ENCODE assay signal across 15 cellular contexts in the genomic region with DNA sequence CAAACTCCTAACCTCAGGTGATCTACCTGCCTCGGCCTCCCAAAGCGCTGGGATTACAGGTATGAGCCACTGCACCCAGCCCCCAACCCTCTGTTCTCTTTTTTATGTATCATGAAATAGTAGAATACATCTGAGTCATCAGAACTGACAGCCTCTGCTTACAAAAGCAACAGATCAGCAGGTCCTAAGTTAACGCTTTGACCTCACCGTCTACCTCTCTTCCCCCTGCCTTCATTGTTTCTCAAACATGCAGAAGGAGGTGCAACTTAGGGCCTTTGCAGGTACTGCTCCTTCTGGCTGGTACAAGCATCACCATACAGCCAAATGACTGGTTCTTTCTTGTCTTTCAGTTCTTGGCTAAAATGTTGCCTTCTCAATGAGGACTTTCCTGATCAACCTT.
DNase-seq lines count a peak whose midpoint lies in the region; ATAC-seq, FAIRE-seq and TF ChIP-seq lines count a peak whose summit lies in the region.
"Had no signal": no experiment of that assay in that cellular context is flagged by ENCODE, and none has a peak within 500 bp of the region (broad histone marks: within the 10 kb centered on the region; RNA-seq: fewer than 3 reads in every experiment).

No MANE protein-coding gene starts in this region.

- H3K36me3 ChIP-seq in IMR-90 (ENCODE audit: control insufficient read depth, insufficient read depth, low read length): no peaks in the 10 kb centered on the region
- H3K36me3 ChIP-seq in bronchial epithelial cell (ENCODE audit: control insufficient read depth, insufficient read depth, low read length): no peaks in the 10 kb centered on the region
- H3K36me3 ChIP-seq: Peyer's patch had no signal

- TF ChIP-seq POLR2A in A549 (IDR thresholded peaks at IDR 0.05; ENCODE audit: low read length) (no peak), IMR-90 (IDR thresholded peaks at IDR 0.05; ENCODE audit: low read depth, low read length) (no peak)

- no peak overlapping the region for H2AFZ ChIP-seq in IMR-90 (replicated peaks; ENCODE audit: low read length, poor library complexity)

- H3K79me1 ChIP-seq in IMR-90 (ENCODE audit: low read depth in 1 of 2, low read length in 2 of 2): no peaks in the 10 kb centered on the region

- H3K27ac ChIP-seq in A549 (no peak overlapping the region), IMR-90 (ENCODE audit: insufficient read depth, low read length) (no peak overlapping the region)
- H3K27ac ChIP-seq: Peyer's patch had no signal

- H3K9ac ChIP-seq in IMR-90 (ENCODE audit: low read depth, low read length): no peak overlapping the region

- H4K91ac ChIP-seq in IMR-90 (ENCODE audit: insufficient read depth, low read depth, low read length): no peak overlapping the region

- TF ChIP-seq CTCF in A549 (IDR thresholded peaks at IDR 0.05): no peak
- no peak for TF ChIP-seq CTCF in IMR-90 (conservative IDR thresholded peaks at IDR 0.05; ENCODE audit: low read depth, low read length)
- no peak for TF ChIP-seq CTCF in bronchial epithelial cell (IDR thresholded peaks at IDR 0.05; ENCODE audit: insufficient read depth, low read length, severe bottlenecking)
- no peak for TF ChIP-seq CTCF in activated CD8-positive, alpha-beta T cell treated with anti-CD3 and anti-CD28 coated beads for 36 hours (IDR thresholded peaks at IDR 0.05)

- H3K9me1 ChIP-seq in IMR-90 (ENCODE audit: insufficient read depth, low read length): no peaks in the 10 kb centered on the region; the same call in 1 of the 2 replicates

- CTCF ChIA-PET in A549 (lab: Yijun Ruan, JAX): no interaction called here
- CTCF ChIA-PET in IMR-90 (lab: Yijun Ruan, JAX): no interaction called here
- CTCF ChIA-PET in activated CD8-positive, alpha-beta T cell treated with anti-CD3 and anti-CD28 coated beads for 36 hours (lab: Charles Lee): no interaction called here

- no peaks in the 10 kb centered on the region for H3K4me1 Mint-ChIP-seq in activated CD8-positive, alpha-beta T cell treated with anti-CD3 and anti-CD28 coated beads for 36 hours (ENCODE audit: low read depth)

- POLR2A ChIA-PET in A549 (lab: Yijun Ruan, JAX) (no interaction called here), IMR-90 (lab: Charles Lee; ENCODE audit: unreplicated experiment) (no interaction called here)
- POLR2A ChIA-PET in activated CD8-positive, alpha-beta T cell treated with anti-CD3 and anti-CD28 coated beads for 36 hours (lab: Charles Lee): no interaction called here

- intact Hi-C loops in IMR-90 (cut with micrococcal nuclease): no loop called here
- intact Hi-C loops in activated CD8-positive, alpha-beta T cell treated with anti-CD3 and anti-CD28 coated beads for 36 hours (cut with micrococcal nuclease): no loop called here

- H2BK20ac ChIP-seq in IMR-90 (ENCODE audit: low read depth, low read length): no peak overlapping the region

- H3K27me3 ChIP-seq in IMR-90 (ENCODE audit: control insufficient read depth, insufficient read depth, low read length): no peaks in the 10 kb centered on the region
- H3K27me3 ChIP-seq in bronchial epithelial cell (ENCODE audit: control insufficient read depth, insufficient read depth, low read length): no peaks in the 10 kb centered on the region
- H3K27me3 ChIP-seq: Peyer's patch had no signal

- dilution Hi-C loops in IMR-90 (cut with HindIII; ENCODE audit: low sequenced_read_pairs, unreplicated experiment): no loop called here

- H3K56ac ChIP-seq in IMR-90 (ENCODE audit: extremely low read depth, insufficient read depth, low read length): no peak overlapping the region

- no peak overlapping the region for H2BK15ac ChIP-seq in IMR-90 (ENCODE audit: low read depth, low read length)

- TF ChIP-seq EP300 in A549 (IDR thresholded peaks at IDR 0.05): no peak

- H3K4ac ChIP-seq in IMR-90 (ENCODE audit: low read depth, low read length): peak overlapping the region; percentile 52; the same call in 1 of the 2 replicates

- H3K4me3 ChIP-seq in A549: no peak overlapping the region
- no peak overlapping the region for H3K4me3 ChIP-seq in IMR-90 (ENCODE audit: insufficient read depth, low read depth, low read length)
- H3K4me3 ChIP-seq in bronchial epithelial cell (ENCODE audit: low read depth, low read length): no peak overlapping the region
- H3K4me3 ChIP-seq: Peyer's patch had no signal

- H3K4me1 ChIP-seq in A549 (peaks cover 22% of the 10 kb centered on the region), IMR-90 (ENCODE audit: control insufficient read depth, insufficient read depth, low read length) (no peaks in the 10 kb centered on the region; the same call in 1 of the 2 replicates)
- H3K4me1 ChIP-seq: Peyer's patch had no signal

- H3K27ac Mint-ChIP-seq in activated CD8-positive, alpha-beta T cell treated with anti-CD3 and anti-CD28 coated beads for 36 hours: no peak overlapping the region
- H3K27ac Mint-ChIP-seq: CD4-positive, alpha-beta T cell had no signal

- H2AK5ac ChIP-seq in IMR-90 (ENCODE audit: low read depth, low read length): no peak overlapping the region

- H2BK120ac ChIP-seq in IMR-90 (ENCODE audit: low read depth, low read length): no peak overlapping the region

- no TSS peak for BruUV-seq in IMR-90 (replicated peaks; lab: Mats Ljungman, UMichigan)

- no peaks in the 10 kb centered on the region for H3K9me3 Mint-ChIP-seq in activated CD8-positive, alpha-beta T cell treated with anti-CD3 and anti-CD28 coated beads for 36 hours
- H3K9me3 Mint-ChIP-seq: CD4-positive, alpha-beta T cell had no signal

- no peak overlapping the region; the same call in 2 of the 3 replicates for H3K4me2 ChIP-seq in A549
- H3K4me2 ChIP-seq in IMR-90 (ENCODE audit: low read depth, low read length): no peak overlapping the region

- H3K9me3 ChIP-seq in A549 (no peaks in the 10 kb centered on the region), IMR-90 (ENCODE audit: control insufficient read depth, insufficient read depth, low read length) (no peaks in the 10 kb centered on the region)
- H3K9me3 ChIP-seq: Peyer's patch had no signal

- H3K4me3 Mint-ChIP-seq in activated CD8-positive, alpha-beta T cell treated with anti-CD3 and anti-CD28 coated beads for 36 hours: no peak overlapping the region
- H3K4me3 Mint-ChIP-seq: CD4-positive, alpha-beta T cell had no signal

- DNase-seq in A549 (ENCODE audit: low read depth in 1 of 2, low spot score in 1 of 2) (no peak), IMR-90 (no peak), bronchial epithelial cell (ENCODE audit: low read depth) (peak; percentile 74), kidney tubule cell (ENCODE audit: low spot score) (peak; percentile 42), NCI-H2029 treated with DMSO at 0.1 percent for 48 hours (lab: John Stamatoyannopoulos, UW) (no peak), NCI-H146 (lab: John Stamatoyannopoulos, UW) (no peak)
- DNase-seq in activated CD8-positive, alpha-beta T cell treated with anti-CD3 and anti-CD28 coated beads for 36 hours: no peak
- DNase-seq: AML-193; CD4-positive, alpha-beta T cell; HCEC 1CT; NCI-H1048; Peyer's patch; SHP77 treated with DMSO at 0.1 percent for 48 hours had no signal

- no peak overlapping the region for H3K23ac ChIP-seq in IMR-90 (ENCODE audit: low read depth, low read length)

- H2AK9ac ChIP-seq in IMR-90 (replicated peaks; ENCODE audit: low read depth, low read length, poor library complexity): no peak overlapping the region

- H3K27me3 Mint-ChIP-seq in activated CD8-positive, alpha-beta T cell treated with anti-CD3 and anti-CD28 coated beads for 36 hours: no peaks in the 10 kb centered on the region
- H3K27me3 Mint-ChIP-seq: CD4-positive, alpha-beta T cell had no signal

- no peak; a peak in 2 of 6 replicates for ATAC-seq in A549
- ATAC-seq in IMR-90 (ENCODE audit: low read depth): no peak
- ATAC-seq in GM18861 (IDR thresholded peaks at IDR 0.05; ENCODE audit: unreplicated experiment): no peak
- ATAC-seq in activated CD8-positive, alpha-beta T cell treated with anti-CD3 and anti-CD28 coated beads for 36 hours: no peak

- H2BK5ac ChIP-seq in IMR-90 (ENCODE audit: low read depth, low read length, poor library complexity, severe bottlenecking): no peak overlapping the region

- H4K5ac ChIP-seq in IMR-90 (ENCODE audit: low read depth, low read length): peak overlapping the region; percentile 7; the same call in 1 of the 2 replicates

- H3K14ac ChIP-seq in IMR-90 (replicated peaks; ENCODE audit: low read depth, low read length): 0 out of 2 replicates have a peak overlapping the region, but pooled peaks have one; percentile 61

- no peak overlapping the region; a peak in 1 of 4 replicates for H4K8ac ChIP-seq in IMR-90 (ENCODE audit: low read depth in 2 of 2, low read length in 2 of 2)

- 54% methylated on average over 4 of the region's 4 CpGs for WGBS in A549 (ENCODE audit: missing lambda C conversion rate)
- WGBS in IMR-90 (ENCODE audit: extremely low coverage in 2 of 2, insufficient read length in 1 of 2), 2 experiments: 100% methylated on average over 2 of the region's 4 CpGs; no CpG with 5 or more reads in 1 of the 2 experiments

- in situ Hi-C loops in IMR-90 (cut with MboI; ENCODE audit: low sequenced_read_pairs): loop anchor here (5.0 kb wide), 1 partner anchor 96 kb away; no protein-coding TSS in a partner anchor

- FAIRE-seq in A549 (lab: Jason Lieb, UNC) (no peak), bronchial epithelial cell (lab: Jason Lieb, UNC) (no peak)
- FAIRE-seq: D721Med had no signal

- no peak overlapping the region for H3K18ac ChIP-seq in IMR-90 (ENCODE audit: low read depth, low read length)

- H3K36me3 Mint-ChIP-seq in activated CD8-positive, alpha-beta T cell treated with anti-CD3 and anti-CD28 coated beads for 36 hours (ENCODE audit: low read depth): no peaks in the 10 kb centered on the region

- TF ChIP-seq RAD21 in A549 (conservative IDR thresholded peaks at IDR 0.05 in 1 of 2, IDR thresholded peaks at IDR 0.05 in 1 of 2) (no peak), IMR-90 (IDR thresholded peaks at IDR 0.05; ENCODE audit: low read length) (no peak)

- no peaks in the 10 kb centered on the region for H4K20me1 ChIP-seq in IMR-90 (ENCODE audit: insufficient read depth, low read length)

TF ChIP-seq in A549, 52 proteins besides CTCF, POLR2A, EP300 and RAD21:
- TF ChIP-seq CBX2 (IDR thresholded peaks at IDR 0.05; ENCODE audit: borderline replicate concordance, low read depth) (no peak), RNF2 (IDR thresholded peaks at IDR 0.05; ENCODE audit: borderline replicate concordance, low read depth) (no peak), MYC (IDR thresholded peaks at IDR 0.05; ENCODE audit: borderline replicate concordance, low read length) (no peak), MAFK (IDR thresholded peaks at IDR 0.05; ENCODE audit: partially characterized antibody) (peak; percentile 64), CHD4 (IDR thresholded peaks at IDR 0.05; ENCODE audit: borderline replicate concordance) (no peak)

TF ChIP-seq in IMR-90, 13 proteins besides CTCF, POLR2A, EP300 and RAD21:
- no peak for TF ChIP-seq CHD1 (IDR thresholded peaks at IDR 0.05; ENCODE audit: low read depth, low read length)

Comparison
In these comparisons a context has a peak if more than half of its experiments do, and no peak if none do; other contexts are left out.
1. DNase-seq: peak in bronchial epithelial cell (single experiment) and kidney tubule cell (single experiment); none in A549 (0 of 2), IMR-90 (single experiment), NCI-H2029 treated with DMSO at 0.1 percent for 48 hours (single experiment), activated CD8-positive, alpha-beta T cell treated with anti-CD3 and anti-CD28 coated beads for 36 hours (single experiment) and NCI-H146 (single experiment).